ENCODE assay signal across 26 cellular contexts in the genomic region with DNA sequence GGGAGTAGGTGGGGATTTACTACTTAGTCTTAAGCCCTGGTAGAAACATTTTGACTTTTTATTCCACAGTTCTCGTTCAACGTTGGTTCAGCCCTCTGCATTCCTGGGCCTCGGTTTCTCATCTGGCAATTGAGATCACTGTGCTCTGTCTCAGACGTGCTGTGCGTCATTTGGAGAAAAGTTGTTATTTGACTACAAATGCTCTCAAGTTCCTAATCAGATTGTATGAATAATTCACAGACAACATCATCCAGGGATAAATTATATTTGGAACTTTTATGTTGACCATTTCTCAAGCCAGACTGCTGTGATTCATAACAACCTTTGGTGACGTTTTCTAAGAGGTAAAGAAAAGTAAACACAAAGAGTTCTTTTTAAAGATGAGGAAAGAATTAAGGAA.
DNase-seq lines count a peak whose midpoint lies in the region; ATAC-seq and TF ChIP-seq lines count a peak whose summit lies in the region.
"Had no signal": no experiment of that assay in that cellular context is flagged by ENCODE, and none has a peak within 500 bp of the region (broad histone marks: within the 10 kb centered on the region; RNA-seq: fewer than 3 reads in every experiment).

No MANE protein-coding gene starts in this region.

- in situ Hi-C loops in KBM-7 (cut with MboI; ENCODE audit: low pct_unique_long_range_greater_than_20kb, low sequenced_read_pairs): no loop called here

- H2AFZ ChIP-seq in ACC112 (ENCODE audit: low read length, unreplicated experiment): no peak overlapping the region

- H3K9me3 Mint-ChIP-seq in nephron: peaks cover 4% of the 10 kb centered on the region
- peaks cover 0 to 6% of the 10 kb centered on the region in 2 donors for H3K9me3 Mint-ChIP-seq in activated T-cell treated with anti-CD3 and anti-CD28 coated beads, Interleukin-2, amount 50 U/mL, for 72 hours

- TF ChIP-seq CTCF in RWPE2 (IDR thresholded peaks at IDR 0.05; ENCODE audit: poor library complexity, severe bottlenecking) (no peak), nephron (IDR thresholded peaks at IDR 0.05; ENCODE audit: unreplicated experiment in 3 of 3) (no peak)

- no peaks in the 10 kb centered on the region for H3K9me3 ChIP-seq in RWPE2 (ENCODE audit: severe bottlenecking)
- H3K9me3 ChIP-seq: esophagus muscularis mucosa, Peyer's patch had no signal

- H3K4me1 ChIP-seq in ACC112 (ENCODE audit: control insufficient read depth, insufficient read depth, low read length, unreplicated experiment) (peaks cover 48% of the 10 kb centered on the region), RWPE2 (ENCODE audit: insufficient read depth, poor library complexity, severe bottlenecking) (peaks cover 42% of the 10 kb centered on the region)
- H3K4me1 ChIP-seq: esophagus muscularis mucosa, left ventricle myocardium inferior, Peyer's patch had no signal

- H3K36me3 ChIP-seq in ACC112 (ENCODE audit: insufficient read depth, low read length) (peaks cover 13% of the 10 kb centered on the region), RWPE2 (ENCODE audit: low read depth) (no peaks in the 10 kb centered on the region)
- H3K36me3 ChIP-seq: BLaER1 treated with 17β-estradiol and CSF1 and Interleukin-3, amounts not matched to agents 10 nM and 100 nM; esophagus muscularis mucosa; heart right ventricle; left ventricle myocardium inferior; Peyer's patch; WERI-Rb-1 had no signal

- H3K4me3 Mint-ChIP-seq in nephron: no peak overlapping the region
- no peak overlapping the region for H3K4me3 Mint-ChIP-seq in activated T-cell treated with anti-CD3 and anti-CD28 coated beads, Interleukin-2, amount 50 U/mL, for 72 hours
- H3K4me3 Mint-ChIP-seq: stimulated activated naive CD8-positive, alpha-beta T cell treated with anti-CD3 and anti-CD28 coated beads, Interleukin-15, amount 100 ng/mL, for 72 hours had no signal

- peaks cover 15% of the 10 kb centered on the region for H3K4me1 Mint-ChIP-seq in nephron
- H3K4me1 Mint-ChIP-seq in activated T-cell treated with anti-CD3 and anti-CD28 coated beads, Interleukin-2, amount 50 U/mL, for 72 hours (ENCODE audit: low read depth): no peaks in the 10 kb centered on the region
- H3K4me1 Mint-ChIP-seq: stimulated activated naive CD8-positive, alpha-beta T cell treated with anti-CD3 and anti-CD28 coated beads, Interleukin-15, amount 100 ng/mL, for 72 hours had no signal

- H3K27me3 Mint-ChIP-seq in nephron (ENCODE audit: low read depth): no peaks in the 10 kb centered on the region
- H3K27me3 Mint-ChIP-seq in activated T-cell treated with anti-CD3 and anti-CD28 coated beads, Interleukin-2, amount 50 U/mL, for 72 hours (ENCODE audit: low read depth): no peaks in the 10 kb centered on the region

- peak; percentile 52 for ATAC-seq in RWPE2 (ENCODE audit: low read depth)
- no peak for ATAC-seq in activated T-cell treated with anti-CD3 and anti-CD28 coated beads, Interleukin-2, amount 50 U/mL, for 72 hours (replicated peaks in 1 of 2)
- ATAC-seq: stimulated activated naive CD8-positive, alpha-beta T cell treated with anti-CD3 and anti-CD28 coated beads, Interleukin-15, amount 100 ng/mL, for 72 hours had no signal

- H3K4me3 ChIP-seq in ACC112 (ENCODE audit: low read depth, low read length) (no peak overlapping the region), RWPE2 (ENCODE audit: severe bottlenecking) (no peak overlapping the region)
- H3K4me3 ChIP-seq: BLaER1 treated with 17β-estradiol and CSF1 and Interleukin-3, amounts not matched to agents 10 nM and 100 nM; esophagus muscularis mucosa; heart right ventricle; left ventricle myocardium inferior; Peyer's patch had no signal

- DNase-seq in RWPE2 (ENCODE audit: low spot score) (no peak), epithelial cell of prostate (ENCODE audit: low read depth, low spot score) (no peak), KBM-7 (no peak), dedifferentiated amniotic fluid mesenchymal stem cell (ENCODE audit: extremely low spot score) (no peak)
- no peak for DNase-seq in activated T-cell treated with anti-CD3 and anti-CD28 coated beads, Interleukin-2, amount 50 U/mL, for 48 hours
- DNase-seq in activated T-cell treated with anti-CD3 and anti-CD28 coated beads, Interleukin-2, amount 50 U/mL, for 72 hours: no peak
- DNase-seq: activated CD4-positive, alpha-beta T cell treated with anti-CD3 and anti-CD28 coated beads, Interleukin-2, amount 50 U/mL, for 48 hours; activated gamma-delta T cell treated with Interleukin-2 at 50 U/mL for 16 hours; effector CD4-positive, alpha-beta T cell; GDM1; heart right ventricle; left ventricle myocardium inferior; midbrain; NCI-H1092; NCI-H2029 treated with DMSO at 0.1 percent for 48 hours; Peyer's patch; small intestine; stimulated activated CD4-positive, alpha-beta T cell treated with anti-CD3 and anti-CD28 coated beads, Interleukin-4, amount 100 ng/mL, for 4 hours; stimulated activated naive CD8-positive, alpha-beta T cell treated with anti-CD3 and anti-CD28 coated beads, Interleukin-15, amount 100 ng/mL, for 72 hours; trophoblast cell; WERI-Rb-1 had no signal

- H3K27ac Mint-ChIP-seq in nephron: peak overlapping the region in 2 of 3 experiments; percentile 7 to 78
- H3K27ac Mint-ChIP-seq in activated T-cell treated with anti-CD3 and anti-CD28 coated beads, Interleukin-2, amount 50 U/mL, for 72 hours: no peak overlapping the region
- H3K27ac Mint-ChIP-seq: stimulated activated naive CD8-positive, alpha-beta T cell treated with anti-CD3 and anti-CD28 coated beads, Interleukin-15, amount 100 ng/mL, for 72 hours had no signal

- peaks cover 15% of the 10 kb centered on the region for H3K36me3 Mint-ChIP-seq in nephron (ENCODE audit: low read depth)
- H3K36me3 Mint-ChIP-seq in activated T-cell treated with anti-CD3 and anti-CD28 coated beads, Interleukin-2, amount 50 U/mL, for 72 hours (ENCODE audit: insufficient read depth in 2 of 2): no peaks in the 10 kb centered on the region

- H3K27me3 ChIP-seq in ACC112 (ENCODE audit: insufficient read depth, low read length) (no peaks in the 10 kb centered on the region), RWPE2 (ENCODE audit: insufficient read depth, poor library complexity, severe bottlenecking) (no peaks in the 10 kb centered on the region)
- H3K27me3 ChIP-seq: BLaER1 treated with 17β-estradiol and CSF1 and Interleukin-3, amounts not matched to agents 10 nM and 100 nM; esophagus muscularis mucosa; heart right ventricle; Peyer's patch had no signal

- H3K27ac ChIP-seq in ACC112 (ENCODE audit: low read depth, low read length) (peak overlapping the region; percentile 81), RWPE2 (ENCODE audit: poor library complexity, severe bottlenecking) (peak overlapping the region; percentile 94), epithelial cell of prostate (peak overlapping the region; percentile 80)
- H3K27ac ChIP-seq: 22Rv1; BLaER1 treated with 17β-estradiol and CSF1 and Interleukin-3, amounts not matched to agents 10 nM and 100 nM; esophagus muscularis mucosa; left ventricle myocardium inferior; Peyer's patch; WERI-Rb-1 had no signal

- no peaks in the 10 kb centered on the region for H3K79me2 ChIP-seq in ACC112 (ENCODE audit: control insufficient read depth, insufficient read depth, low read length, unreplicated experiment)
